Comparison of ENCODE assay signal across 23 cellular contexts in the genomic region with DNA sequence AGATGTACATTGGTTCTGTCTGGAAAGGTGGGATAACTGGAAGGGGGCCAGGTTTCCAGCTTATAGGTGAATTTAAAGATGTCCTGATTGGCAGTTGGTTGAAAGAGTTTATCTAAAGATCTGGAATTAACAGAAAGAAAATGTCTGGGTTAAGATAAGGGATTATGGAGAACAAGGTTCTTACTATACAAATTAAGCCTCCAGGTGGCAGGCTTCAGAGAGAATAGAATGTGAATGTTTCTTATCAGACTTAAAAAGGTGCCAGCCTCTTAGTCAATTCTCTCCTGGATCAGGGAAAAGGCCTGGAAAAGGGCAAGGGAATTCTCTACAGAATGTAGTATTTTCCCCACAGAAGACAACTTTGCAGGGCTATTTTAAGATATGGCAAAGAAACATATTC. TPM values are rescaled to one million over a fixed set of nuclear protein-coding genes. Genes with fewer than 3 reads are reported as not detected.
DNase-seq lines count a peak whose midpoint lies in the region; ATAC-seq, FAIRE-seq and TF ChIP-seq lines count a peak whose summit lies in the region.
"Had no signal": no experiment of that assay in that cellular context is flagged by ENCODE, and none has a peak within 500 bp of the region (broad histone marks: within the 10 kb centered on the region; RNA-seq: fewer than 3 reads in every experiment).

No MANE protein-coding gene starts in this region.

- H3K9ac ChIP-seq in keratinocyte (ENCODE audit: control insufficient read depth, extremely low read depth, insufficient read depth, low read length): no peak overlapping the region

- TF ChIP-seq CTCF in Calu3 (IDR thresholded peaks at IDR 0.05; ENCODE audit: unreplicated experiment) (no peak), LNCAP (IDR thresholded peaks at IDR 0.05) (peak; percentile 9; the same call in 1 of the 2 replicates), keratinocyte (optimal IDR thresholded peaks at IDR 0.05 in 1 of 3, IDR thresholded peaks at IDR 0.05 in 1 of 3, conservative IDR thresholded peaks at IDR 0.05 in 1 of 3; ENCODE audit: extremely low read depth in 1 of 3, insufficient read depth in 2 of 3, low read length in 3 of 3) (peak in 2 of 3 experiments; percentile 9 to 29)

- in situ Hi-C loops in SK-MEL-5 (cut with HindIII; ENCODE audit: low pct_unique_long_range_greater_than_20kb, low sequenced_read_pairs): no loop called here

- H3K79me2 ChIP-seq in keratinocyte (ENCODE audit: control insufficient read depth, insufficient read depth, low read length): no peaks in the 10 kb centered on the region

- dilution Hi-C loops in keratinocyte (cut with MboI; ENCODE audit: extremely low pct_ligation_motif_present, low sequenced_read_pairs): no loop called here

- intact Hi-C loops in Calu3 (cut with micrococcal nuclease; ENCODE audit: unreplicated experiment) (loop anchor here (1.0 to 10.0 kb wide), 2 partner anchors 121 to 176 kb away; no protein-coding TSS in a partner anchor), left cardiac atrium (cut with DNase I) (no loop called here)

- H3K4me1 Mint-ChIP-seq in Calu3 (ENCODE audit: low read depth, unreplicated experiment): peaks cover 8% of the 10 kb centered on the region
- H3K4me1 Mint-ChIP-seq in natural killer cell treated with Interleukin-12 subunit alpha and Interleukin-12 subunit beta and Interleukin-15 and Interleukin-18, amount 100 ng/mL, for 72 hours (ENCODE audit: low read depth in 2 of 2): no peaks in the 10 kb centered on the region
- H3K4me1 Mint-ChIP-seq: activated CD4-positive, alpha-beta T cell treated with anti-CD3 and anti-CD28 coated beads, Interleukin-2, amount 10 ng/mL, durations not matched to agents 24 days and 14 days; natural killer cell had no signal

- no peaks in the 10 kb centered on the region for H4K20me1 ChIP-seq in keratinocyte (ENCODE audit: control insufficient read depth, extremely low read depth, insufficient read depth, low read length)

- peak; percentile 51 for FAIRE-seq in keratinocyte (lab: Jason Lieb, UNC)
- FAIRE-seq: GM12892, HepG2 had no signal

- H3K4me3 ChIP-seq in keratinocyte (ENCODE audit: control insufficient read depth in 2 of 3, extremely low read depth in 1 of 3, insufficient read depth in 2 of 3, low read depth in 1 of 3, low read length in 3 of 3): no peak overlapping the region
- H3K4me3 ChIP-seq: prostate gland, spleen had no signal

- no peaks in the 10 kb centered on the region for H3K9me1 ChIP-seq in keratinocyte (ENCODE audit: control insufficient read depth, extremely low read depth, insufficient read depth, low read length)

- ATAC-seq in natural killer cell treated with Interleukin-12 subunit alpha and Interleukin-12 subunit beta and Interleukin-15 and Interleukin-18, amount 100 ng/mL, for 72 hours: no peak
- ATAC-seq in left cardiac atrium (no peak), GM18517 (IDR thresholded peaks at IDR 0.05; ENCODE audit: unreplicated experiment) (no peak), HG02884 (IDR thresholded peaks at IDR 0.05; ENCODE audit: unreplicated experiment) (no peak)
- ATAC-seq: effector memory CD8-positive, alpha-beta T cell; HepG2; natural killer cell; Panc1 had no signal

- no peaks in the 10 kb centered on the region for H3K27me3 ChIP-seq in keratinocyte (ENCODE audit: control insufficient read depth, extremely low read depth, insufficient read depth, low read length)
- H3K27me3 ChIP-seq: spleen had no signal

- DNase-seq in Calu3: peak; percentile 3
- DNase-seq in SK-MEL-5 (ENCODE audit: low read depth, low spot score): peak; percentile 56
- no peak for DNase-seq in keratinocyte (ENCODE audit: low read depth, low spot score)
- no peak for DNase-seq in natural killer cell treated with Interleukin-12 subunit alpha and Interleukin-12 subunit beta and Interleukin-15 and Interleukin-18, amount 100 ng/mL, for 72 hours (ENCODE audit: low spot score)
- DNase-seq in left cardiac atrium: no peak
- DNase-seq: activated CD4-positive, alpha-beta T cell treated with anti-CD3 and anti-CD28 coated beads, Interleukin-2, amount 10 ng/mL, durations not matched to agents 24 days and 14 days; activated gamma-delta T cell treated with Interleukin-2 at 50 U/mL for 16 hours; amygdala; effector memory CD8-positive, alpha-beta T cell; GF-D8; kidney glomerular epithelial cell; mesenchymal stem cell; natural killer cell; NCI-H2081; spleen; SW 1271 had no signal

- no peaks in the 10 kb centered on the region for H3K36me3 Mint-ChIP-seq in Calu3 (ENCODE audit: insufficient read depth, unreplicated experiment)
- H3K36me3 Mint-ChIP-seq in natural killer cell treated with Interleukin-12 subunit alpha and Interleukin-12 subunit beta and Interleukin-15 and Interleukin-18, amount 100 ng/mL, for 72 hours: peaks cover 10% of the 10 kb centered on the region
- H3K36me3 Mint-ChIP-seq: natural killer cell had no signal

- no peaks in the 10 kb centered on the region for H3K9me3 Mint-ChIP-seq in Calu3 (ENCODE audit: low read depth, unreplicated experiment)
- H3K9me3 Mint-ChIP-seq in natural killer cell treated with Interleukin-12 subunit alpha and Interleukin-12 subunit beta and Interleukin-15 and Interleukin-18, amount 100 ng/mL, for 72 hours: peaks cover 25% of the 10 kb centered on the region

- no peaks in the 10 kb centered on the region for H3K9me3 ChIP-seq in keratinocyte (ENCODE audit: control insufficient read depth, low read depth, low read length)
- H3K9me3 ChIP-seq: prostate gland had no signal

- H3K36me3 ChIP-seq in keratinocyte (ENCODE audit: control insufficient read depth in 2 of 2, extremely low read depth in 1 of 2, insufficient read depth in 2 of 2, low read length in 2 of 2): no peaks in the 10 kb centered on the region
- H3K36me3 ChIP-seq: prostate gland, spleen had no signal

- no TSS peak for BruUV-seq in Calu3 (replicated peaks; lab: Mats Ljungman, UMichigan)

- no peak overlapping the region for H3K27ac Mint-ChIP-seq in Calu3 (ENCODE audit: unreplicated experiment)
- no peak overlapping the region for H3K27ac Mint-ChIP-seq in natural killer cell treated with Interleukin-12 subunit alpha and Interleukin-12 subunit beta and Interleukin-15 and Interleukin-18, amount 100 ng/mL, for 72 hours
- H3K27ac Mint-ChIP-seq: activated CD4-positive, alpha-beta T cell treated with anti-CD3 and anti-CD28 coated beads, Interleukin-2, amount 10 ng/mL, durations not matched to agents 24 days and 14 days; effector memory CD8-positive, alpha-beta T cell; natural killer cell had no signal

- no peak overlapping the region for H3K27ac ChIP-seq in keratinocyte (ENCODE audit: control insufficient read depth, insufficient read depth, low read length)
- H3K27ac ChIP-seq: prostate gland, spleen had no signal

- H3K4me3 Mint-ChIP-seq in Calu3 (ENCODE audit: low read depth, unreplicated experiment): no peak overlapping the region
- no peak overlapping the region for H3K4me3 Mint-ChIP-seq in natural killer cell treated with Interleukin-12 subunit alpha and Interleukin-12 subunit beta and Interleukin-15 and Interleukin-18, amount 100 ng/mL, for 72 hours
- H3K4me3 Mint-ChIP-seq: activated CD4-positive, alpha-beta T cell treated with anti-CD3 and anti-CD28 coated beads, Interleukin-2, amount 10 ng/mL, durations not matched to agents 24 days and 14 days; effector memory CD8-positive, alpha-beta T cell; natural killer cell had no signal

- CTCF ChIA-PET in Calu3 (lab: Charles Lee): no interaction called here

- H3K4me1 ChIP-seq in keratinocyte (ENCODE audit: control insufficient read depth, extremely low read depth, insufficient read depth, low read length): no peaks in the 10 kb centered on the region
- H3K4me1 ChIP-seq: prostate gland, spleen had no signal

- no peak overlapping the region for H2AFZ ChIP-seq in keratinocyte (ENCODE audit: control insufficient read depth, low read length)

- H3K27me3 Mint-ChIP-seq in Calu3 (ENCODE audit: unreplicated experiment): no peaks in the 10 kb centered on the region
- no peaks in the 10 kb centered on the region for H3K27me3 Mint-ChIP-seq in natural killer cell treated with Interleukin-12 subunit alpha and Interleukin-12 subunit beta and Interleukin-15 and Interleukin-18, amount 100 ng/mL, for 72 hours
- H3K27me3 Mint-ChIP-seq: activated CD4-positive, alpha-beta T cell treated with anti-CD3 and anti-CD28 coated beads, Interleukin-2, amount 10 ng/mL, durations not matched to agents 24 days and 14 days; effector memory CD8-positive, alpha-beta T cell had no signal

- no peak overlapping the region for H3K4me2 ChIP-seq in keratinocyte (ENCODE audit: control insufficient read depth, extremely low read depth, insufficient read depth, low read depth, low read length)

RNA-seq across cellular contexts. Expression of gene CNTN1, which starts 53.1 kb away (rescaled TPM):
- total RNA-seq in Calu3 (2022) (not detected in 2 replicates), left cardiac atrium (under 1 TPM; 0.44 to 0.68 TPM)
- total RNA-seq in SK-MEL-5 (2014; rRNA removed; shearing (Covaris generic)): 72.5 and 79.1 TPM in 2 replicates
- 36.7 and 64.7 TPM in 2 replicates for polyA plus RNA-seq in SK-MEL-5 (2015; cell fraction: cytosol; rRNA removed)
- 13.1 and 21.1 TPM in 2 replicates for polyA plus RNA-seq in SK-MEL-5 (2015; cell fraction: nucleus; rRNA removed)
- 16.7 to 22.6 TPM (median 19.0 TPM) in 3 replicates for polyA plus RNA-seq in keratinocyte
- 0.50 TPM for polyA plus RNA-seq in keratinocyte (2011; ENCODE audit: low read depth)
- 3.4 and 5.9 TPM in 2 replicates for polyA plus RNA-seq in keratinocyte (2011; cell fraction: cytosol; rRNA removed)
- polyA plus RNA-seq in keratinocyte (2011; cell fraction: nucleus; rRNA removed): 13.3 and 15.0 TPM in 2 replicates
- 0.96 and 13.8 TPM in 2 replicates for polyA plus RNA-seq in keratinocyte (2012; ENCODE audit: low replicate concordance)
- polyA minus RNA-seq in keratinocyte: 4.1 to 26.9 TPM (median 16.8 TPM) in 3 replicates
- 6.1 TPM for polyA minus RNA-seq in keratinocyte (2011; cell fraction: cytosol; rRNA and poly(A)+ RNA removed)
- polyA minus RNA-seq in keratinocyte (2011; cell fraction: nucleus; rRNA and poly(A)+ RNA removed): 19.2 and 33.9 TPM in 2 replicates
- not detected for total RNA-seq in natural killer cell treated with Interleukin-12 subunit alpha and Interleukin-12 subunit beta and Interleukin-15 and Interleukin-18, amount 100 ng/mL, for 72 hours
- total RNA-seq: activated CD4-positive, alpha-beta T cell treated with anti-CD3 and anti-CD28 coated beads, Interleukin-2, amount 10 ng/mL, durations not matched to agents 24 days and 14 days; natural killer cell had no signal

Comparison
In these comparisons a context has a peak if more than half of its experiments do, and no peak if none do; other contexts are left out.
1. DNase-seq: peak in Calu3 (single experiment) and SK-MEL-5 (single experiment); none in keratinocyte (single experiment), natural killer cell treated with Interleukin-12 subunit alpha and Interleukin-12 subunit beta and Interleukin-15 and Interleukin-18, amount 100 ng/mL, for 72 hours (single experiment) and left cardiac atrium (single experiment).
2. RNA of gene CNTN1, which starts 53.1 kb away (total RNA-seq): 72.5 to 79.1 TPM in SK-MEL-5; 0.44 to 0.68 TPM in left cardiac atrium, not detected in Calu3 and not detected in natural killer cell treated with Interleukin-12 subunit alpha and Interleukin-12 subunit beta and Interleukin-15 and Interleukin-18, amount 100 ng/mL, for 72 hours; every median in the first group is over 10 times any median in the second.